1 cellular context compared by ENCODE assay signal in the genomic region with DNA sequence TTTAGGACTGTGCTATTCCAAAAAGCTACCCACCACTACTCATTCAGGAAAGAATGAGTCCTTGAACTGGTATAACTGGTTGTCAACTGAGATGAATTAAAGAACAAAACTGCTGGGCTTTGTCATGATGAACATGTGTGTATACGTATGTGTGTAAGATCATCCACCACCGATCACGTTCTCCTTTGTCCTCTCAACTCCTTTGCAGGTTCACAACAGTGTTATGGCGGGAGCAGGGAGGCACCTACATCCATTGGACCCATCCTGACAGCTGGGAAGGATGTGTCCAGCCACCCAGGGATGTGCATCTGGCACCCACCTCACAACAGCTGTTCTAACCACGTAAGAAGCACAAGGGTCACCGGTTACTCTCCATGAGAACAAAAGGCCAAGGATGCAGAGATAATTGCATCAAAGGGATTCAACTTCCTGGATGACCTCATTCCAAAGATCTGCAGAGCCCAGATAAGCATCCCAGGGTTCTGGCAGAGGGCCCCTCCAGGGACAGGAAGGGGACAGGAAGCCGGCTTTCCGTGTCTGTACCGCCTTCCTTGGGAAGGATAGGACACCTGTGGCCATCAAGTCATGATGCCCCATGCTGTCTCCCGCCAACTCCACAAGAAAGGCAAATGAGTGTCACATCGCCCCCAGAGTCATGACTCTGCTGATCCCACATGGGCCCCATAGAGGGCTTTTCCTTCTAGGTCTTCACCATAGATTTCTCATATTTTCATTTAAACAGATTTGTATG.
A peak's percentile ranks its signal among the peaks of the same experiment; 100 is the strongest.
TF ChIP-seq lines count a peak whose summit lies in the region.

No MANE protein-coding gene starts in this region.

TF ChIP-seq in K562, 482 proteins besides CTCF, POLR2A, EP300 and RAD21 (continued from another document and continues in another):
- TF ChIP-seq ZBTB34 (CRISPR knock-in tag; IDR thresholded peaks at IDR 0.05) = no peak
- TF ChIP-seq, protein P1, sequence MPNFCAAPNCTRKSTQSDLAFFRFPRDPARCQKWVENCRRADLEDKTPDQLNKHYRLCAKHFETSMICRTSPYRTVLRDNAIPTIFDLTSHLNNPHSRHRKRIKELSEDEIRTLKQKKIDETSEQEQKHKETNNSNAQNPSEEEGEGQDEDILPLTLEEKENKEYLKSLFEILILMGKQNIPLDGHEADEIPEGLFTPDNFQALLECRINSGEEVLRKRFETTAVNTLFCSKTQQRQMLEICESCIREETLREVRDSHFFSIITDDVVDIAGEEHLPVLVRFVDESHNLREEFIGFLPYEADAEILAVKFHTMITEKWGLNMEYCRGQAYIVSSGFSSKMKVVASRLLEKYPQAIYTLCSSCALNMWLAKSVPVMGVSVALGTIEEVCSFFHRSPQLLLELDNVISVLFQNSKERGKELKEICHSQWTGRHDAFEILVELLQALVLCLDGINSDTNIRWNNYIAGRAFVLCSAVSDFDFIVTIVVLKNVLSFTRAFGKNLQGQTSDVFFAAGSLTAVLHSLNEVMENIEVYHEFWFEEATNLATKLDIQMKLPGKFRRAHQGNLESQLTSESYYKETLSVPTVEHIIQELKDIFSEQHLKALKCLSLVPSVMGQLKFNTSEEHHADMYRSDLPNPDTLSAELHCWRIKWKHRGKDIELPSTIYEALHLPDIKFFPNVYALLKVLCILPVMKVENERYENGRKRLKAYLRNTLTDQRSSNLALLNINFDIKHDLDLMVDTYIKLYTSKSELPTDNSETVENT (CRISPR knock-in tag; IDR thresholded peaks at IDR 0.05) = no peak
- TF ChIP-seq THRAP3 (IDR thresholded peaks at IDR 0.05; ENCODE audit: borderline replicate concordance) = no peak
- TF ChIP-seq, protein P2, sequence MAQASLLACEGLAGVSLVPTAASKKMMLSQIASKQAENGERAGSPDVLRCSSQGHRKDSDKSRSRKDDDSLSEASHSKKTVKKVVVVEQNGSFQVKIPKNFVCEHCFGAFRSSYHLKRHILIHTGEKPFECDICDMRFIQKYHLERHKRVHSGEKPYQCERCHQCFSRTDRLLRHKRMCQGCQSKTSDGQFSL (CRISPR knock-in tag; IDR thresholded peaks at IDR 0.05) = 0 out of 2 replicates have a peak, but pooled peaks have one; percentile 38
- TF ChIP-seq, protein P2 (tag; IDR thresholded peaks at IDR 0.05) = no peak
- peak; percentile 99 for TF ChIP-seq SOX6 (IDR thresholded peaks at IDR 0.05)
- peak; percentile 99 for TF ChIP-seq JUN (IDR thresholded peaks at IDR 0.05; ENCODE audit: borderline replicate concordance, low read depth, low read length)
- TF ChIP-seq JUN (CRISPR knock-in tag; IDR thresholded peaks at IDR 0.05; ENCODE audit: borderline replicate concordance) = peak; percentile 94; the same call in 1 of the 2 replicates
- peak; percentile 99 for TF ChIP-seq ATF7 (IDR thresholded peaks at IDR 0.05)
- TF ChIP-seq GTF2E2 (tag; IDR thresholded peaks at IDR 0.05) = no peak
- TF ChIP-seq OTX1 (CRISPR knock-in tag; IDR thresholded peaks at IDR 0.05) = 0 out of 2 replicates have a peak, but pooled peaks have one; percentile 35
- TF ChIP-seq FOXM1 (IDR thresholded peaks at IDR 0.05; ENCODE audit: low read depth) = peak; percentile 75
- no peak for TF ChIP-seq FOXM1 (CRISPR knock-in tag; IDR thresholded peaks at IDR 0.05; ENCODE audit: low read depth)
- peak; percentile 92 for TF ChIP-seq DMBX1 (CRISPR knock-in tag; IDR thresholded peaks at IDR 0.05; ENCODE audit: borderline replicate concordance)
- TF ChIP-seq HDGF (IDR thresholded peaks at IDR 0.05) = 0 out of 2 replicates have a peak, but pooled peaks have one; percentile 20
- peak; percentile 67 for TF ChIP-seq TCF7L2 (IDR thresholded peaks at IDR 0.05; ENCODE audit: low read depth, low read length)
- TF ChIP-seq CCAR2 (IDR thresholded peaks at IDR 0.05; ENCODE audit: low read depth, low read length) = no peak
- TF ChIP-seq GATA2 (CRISPR knock-in tag; IDR thresholded peaks at IDR 0.05) = peak; percentile 81
- TF ChIP-seq, protein P3, sequence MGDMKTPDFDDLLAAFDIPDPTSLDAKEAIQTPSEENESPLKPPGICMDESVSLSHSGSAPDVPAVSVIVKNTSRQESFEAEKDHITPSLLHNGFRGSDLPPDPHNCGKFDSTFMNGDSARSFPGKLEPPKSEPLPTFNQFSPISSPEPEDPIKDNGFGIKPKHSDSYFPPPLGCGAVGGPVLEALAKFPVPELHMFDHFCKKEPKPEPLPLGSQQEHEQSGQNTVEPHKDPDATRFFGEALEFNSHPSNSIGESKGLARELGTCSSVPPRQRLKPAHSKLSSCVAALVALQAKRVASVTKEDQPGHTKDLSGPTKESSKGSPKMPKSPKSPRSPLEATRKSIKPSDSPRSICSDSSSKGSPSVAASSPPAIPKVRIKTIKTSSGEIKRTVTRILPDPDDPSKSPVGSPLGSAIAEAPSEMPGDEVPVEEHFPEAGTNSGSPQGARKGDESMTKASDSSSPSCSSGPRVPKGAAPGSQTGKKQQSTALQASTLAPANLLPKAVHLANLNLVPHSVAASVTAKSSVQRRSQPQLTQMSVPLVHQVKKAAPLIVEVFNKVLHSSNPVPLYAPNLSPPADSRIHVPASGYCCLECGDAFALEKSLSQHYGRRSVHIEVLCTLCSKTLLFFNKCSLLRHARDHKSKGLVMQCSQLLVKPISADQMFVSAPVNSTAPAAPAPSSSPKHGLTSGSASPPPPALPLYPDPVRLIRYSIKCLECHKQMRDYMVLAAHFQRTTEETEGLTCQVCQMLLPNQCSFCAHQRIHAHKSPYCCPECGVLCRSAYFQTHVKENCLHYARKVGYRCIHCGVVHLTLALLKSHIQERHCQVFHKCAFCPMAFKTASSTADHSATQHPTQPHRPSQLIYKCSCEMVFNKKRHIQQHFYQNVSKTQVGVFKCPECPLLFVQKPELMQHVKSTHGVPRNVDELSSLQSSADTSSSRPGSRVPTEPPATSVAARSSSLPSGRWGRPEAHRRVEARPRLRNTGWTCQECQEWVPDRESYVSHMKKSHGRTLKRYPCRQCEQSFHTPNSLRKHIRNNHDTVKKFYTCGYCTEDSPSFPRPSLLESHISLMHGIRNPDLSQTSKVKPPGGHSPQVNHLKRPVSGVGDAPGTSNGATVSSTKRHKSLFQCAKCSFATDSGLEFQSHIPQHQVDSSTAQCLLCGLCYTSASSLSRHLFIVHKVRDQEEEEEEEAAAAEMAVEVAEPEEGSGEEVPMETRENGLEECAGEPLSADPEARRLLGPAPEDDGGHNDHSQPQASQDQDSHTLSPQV (IDR thresholded peaks at IDR 0.05) = peak; percentile 74
- 0 out of 2 replicates have a peak, but pooled peaks have one; percentile 34 for TF ChIP-seq ZFX (CRISPR knock-in tag; IDR thresholded peaks at IDR 0.05)
- TF ChIP-seq ZNF184 (CRISPR knock-in tag; IDR thresholded peaks at IDR 0.05) = no peak
- TF ChIP-seq YY1 (IDR thresholded peaks at IDR 0.05; ENCODE audit: borderline replicate concordance in 1 of 3, control insufficient read depth in 1 of 3, extremely low read depth in 1 of 3, insufficient read depth in 3 of 3, insufficient read length in 1 of 3, insufficient replicate concordance in 2 of 3, low read depth in 1 of 3, low read length in 2 of 3) = no peak
- peak; percentile 13; the same call in 1 of the 2 replicates for TF ChIP-seq ZNF583 (CRISPR knock-in tag; IDR thresholded peaks at IDR 0.05)
- TF ChIP-seq HMG20A (CRISPR knock-in tag; conservative IDR thresholded peaks at IDR 0.05) = no peak
- no peak for TF ChIP-seq ATF4 (CRISPR knock-in tag; IDR thresholded peaks at IDR 0.05)
- peak in 1 of 2 experiments; percentile 64; a peak in 1 of 4 replicates for TF ChIP-seq TBL1XR1 (IDR thresholded peaks at IDR 0.05; ENCODE audit: low read length in 2 of 2)
- TF ChIP-seq ZBTB7A (IDR thresholded peaks at IDR 0.05; ENCODE audit: borderline replicate concordance, control insufficient read depth, low read depth, low read length) = no peak
- TF ChIP-seq, protein P4, sequence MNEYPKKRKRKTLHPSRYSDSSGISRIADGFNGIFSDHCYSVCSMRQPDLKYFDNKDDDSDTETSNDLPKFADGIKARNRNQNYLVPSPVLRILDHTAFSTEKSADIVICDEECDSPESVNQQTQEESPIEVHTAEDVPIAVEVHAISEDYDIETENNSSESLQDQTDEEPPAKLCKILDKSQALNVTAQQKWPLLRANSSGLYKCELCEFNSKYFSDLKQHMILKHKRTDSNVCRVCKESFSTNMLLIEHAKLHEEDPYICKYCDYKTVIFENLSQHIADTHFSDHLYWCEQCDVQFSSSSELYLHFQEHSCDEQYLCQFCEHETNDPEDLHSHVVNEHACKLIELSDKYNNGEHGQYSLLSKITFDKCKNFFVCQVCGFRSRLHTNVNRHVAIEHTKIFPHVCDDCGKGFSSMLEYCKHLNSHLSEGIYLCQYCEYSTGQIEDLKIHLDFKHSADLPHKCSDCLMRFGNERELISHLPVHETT (CRISPR knock-in tag; conservative IDR thresholded peaks at IDR 0.05 in 1 of 2, IDR thresholded peaks at IDR 0.05 in 1 of 2) = peak in 1 of 2 experiments; percentile 43; a peak in 1 of 4 replicates
- no peak for TF ChIP-seq ZNF696 (CRISPR knock-in tag; conservative IDR thresholded peaks at IDR 0.05)
- peak; percentile 43; the same call in 1 of the 2 replicates for TF ChIP-seq KLF6 (CRISPR knock-in tag; IDR thresholded peaks at IDR 0.05; ENCODE audit: borderline replicate concordance)
- TF ChIP-seq TBP (optimal IDR thresholded peaks at IDR 0.05; ENCODE audit: low read depth, low read length) = no peak
- no peak for TF ChIP-seq HSF4 (CRISPR knock-in tag; IDR thresholded peaks at IDR 0.05; ENCODE audit: borderline replicate concordance)
- no peak for TF ChIP-seq ZNF282 (CRISPR knock-in tag; IDR thresholded peaks at IDR 0.05)
- TF ChIP-seq ZC3H8 (IDR thresholded peaks at IDR 0.05) = no peak
- TF ChIP-seq STAT5B (CRISPR knock-in tag; IDR thresholded peaks at IDR 0.05) = no peak
- TF ChIP-seq ZBTB43 (CRISPR knock-in tag; IDR thresholded peaks at IDR 0.05) = no peak
- no peak for TF ChIP-seq ZNF253 (CRISPR knock-in tag; conservative IDR thresholded peaks at IDR 0.05)
- no peak for TF ChIP-seq ZNF354B (CRISPR knock-in tag; IDR thresholded peaks at IDR 0.05)
- TF ChIP-seq ZZZ3 (IDR thresholded peaks at IDR 0.05) = no peak
- peak; percentile 75 for TF ChIP-seq CHAMP1 (IDR thresholded peaks at IDR 0.05)
- TF ChIP-seq, protein P5, sequence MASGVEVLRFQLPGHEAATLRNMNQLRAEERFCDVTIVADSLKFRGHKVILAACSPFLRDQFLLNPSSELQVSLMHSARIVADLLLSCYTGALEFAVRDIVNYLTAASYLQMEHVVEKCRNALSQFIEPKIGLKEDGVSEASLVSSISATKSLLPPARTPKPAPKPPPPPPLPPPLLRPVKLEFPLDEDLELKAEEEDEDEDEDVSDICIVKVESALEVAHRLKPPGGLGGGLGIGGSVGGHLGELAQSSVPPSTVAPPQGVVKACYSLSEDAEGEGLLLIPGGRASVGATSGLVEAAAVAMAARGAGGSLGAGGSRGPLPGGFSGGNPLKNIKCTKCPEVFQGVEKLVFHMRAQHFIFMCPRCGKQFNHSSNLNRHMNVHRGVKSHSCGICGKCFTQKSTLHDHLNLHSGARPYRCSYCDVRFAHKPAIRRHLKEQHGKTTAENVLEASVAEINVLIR (CRISPR knock-in tag; IDR thresholded peaks at IDR 0.05) = peak; percentile 55; the same call in 1 of the 2 replicates
- TF ChIP-seq ZNF444 (CRISPR knock-in tag; IDR thresholded peaks at IDR 0.05) = no peak
